In the genomic region with DNA sequence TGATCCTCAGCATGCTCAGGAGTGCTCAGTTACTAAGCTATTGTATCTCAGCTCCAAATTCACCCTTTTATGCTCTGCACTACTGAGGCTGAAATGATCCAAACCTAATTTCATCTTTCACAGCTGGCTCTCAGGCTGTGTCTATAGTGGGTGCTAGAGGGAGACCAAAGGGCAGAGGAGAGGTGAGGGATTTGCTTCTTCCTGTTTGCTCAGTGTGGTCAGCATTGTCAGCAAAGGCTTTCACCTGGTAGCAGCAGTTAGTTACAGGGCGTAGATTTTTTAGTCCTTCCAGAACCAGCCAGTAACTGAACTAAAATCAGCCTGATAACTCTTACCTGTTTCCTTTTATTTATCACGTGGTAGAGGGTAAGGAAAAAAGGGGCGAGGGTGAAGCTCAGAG, we compare ENCODE assay signal across 1 cellular context.
A peak's percentile ranks its signal among the peaks of the same experiment; 100 is the strongest.
TF ChIP-seq lines count a peak whose summit lies in the region.

No MANE protein-coding gene starts in this region.

TF ChIP-seq in HepG2, 621 proteins besides CTCF, POLR2A, EP300 and RAD21 (continues in another document):
- TF ChIP-seq BRCA1 (CRISPR knock-in tag; IDR thresholded peaks at IDR 0.05) (no peak), NFATC3 (CRISPR knock-in tag; IDR thresholded peaks at IDR 0.05) (no peak), SP1 (IDR thresholded peaks at IDR 0.05) (no peak), SP1 (CRISPR knock-in tag; IDR thresholded peaks at IDR 0.05) (no peak), ZSCAN20 (CRISPR knock-in tag; IDR thresholded peaks at IDR 0.05; ENCODE audit: borderline replicate concordance) (no peak), U2AF1 (optimal IDR thresholded peaks at IDR 0.05; ENCODE audit: low read depth, low read length) (no peak), ZNF891 (CRISPR knock-in tag; IDR thresholded peaks at IDR 0.05) (no peak), CBX5 (CRISPR knock-in tag; IDR thresholded peaks at IDR 0.05; ENCODE audit: borderline replicate concordance) (no peak), REPIN1 (CRISPR knock-in tag; IDR thresholded peaks at IDR 0.05; ENCODE audit: borderline replicate concordance, low read depth) (no peak), RFX5 (IDR thresholded peaks at IDR 0.05; ENCODE audit: low read depth, low read length) (no peak), HDAC1 (CRISPR knock-in tag; IDR thresholded peaks at IDR 0.05) (0 out of 2 replicates have a peak, but pooled peaks have one; percentile 27), ZFP82 (CRISPR knock-in tag; IDR thresholded peaks at IDR 0.05; ENCODE audit: borderline replicate concordance) (no peak), ZNF615 (CRISPR knock-in tag; IDR thresholded peaks at IDR 0.05; ENCODE audit: borderline replicate concordance) (no peak), TBX2 (CRISPR knock-in tag; IDR thresholded peaks at IDR 0.05; ENCODE audit: borderline replicate concordance) (peak; percentile 34; the same call in 1 of the 2 replicates), ZNF839 (CRISPR knock-in tag; IDR thresholded peaks at IDR 0.05; ENCODE audit: borderline replicate concordance) (no peak), GATAD2A (CRISPR knock-in tag; IDR thresholded peaks at IDR 0.05) (no peak), ZNF382 (CRISPR knock-in tag; IDR thresholded peaks at IDR 0.05; ENCODE audit: borderline replicate concordance) (no peak), ZNF335 (CRISPR knock-in tag; IDR thresholded peaks at IDR 0.05) (no peak), ZNF225 (CRISPR knock-in tag; IDR thresholded peaks at IDR 0.05) (no peak), GABPA (IDR thresholded peaks at IDR 0.05; ENCODE audit: low read depth, low read length) (no peak), GABPA (CRISPR knock-in tag; IDR thresholded peaks at IDR 0.05; ENCODE audit: low read depth) (peak; percentile 43), NFE2L2 (IDR thresholded peaks at IDR 0.05; ENCODE audit: low read length) (no peak), RXRB (CRISPR knock-in tag; IDR thresholded peaks at IDR 0.05; ENCODE audit: borderline replicate concordance) (no peak), ZNF274 (CRISPR knock-in tag; IDR thresholded peaks at IDR 0.05) (no peak), ZNF33A (CRISPR knock-in tag; IDR thresholded peaks at IDR 0.05; ENCODE audit: borderline replicate concordance) (no peak), ZNF260 (CRISPR knock-in tag; IDR thresholded peaks at IDR 0.05; ENCODE audit: borderline replicate concordance, low read depth) (no peak), PAX8 (CRISPR knock-in tag; IDR thresholded peaks at IDR 0.05; ENCODE audit: borderline replicate concordance) (no peak), SOX5 (CRISPR knock-in tag; IDR thresholded peaks at IDR 0.05; ENCODE audit: borderline replicate concordance) (0 out of 2 replicates have a peak, but pooled peaks have one; percentile 21), TBP (CRISPR knock-in tag; IDR thresholded peaks at IDR 0.05) (no peak), MZF1 (CRISPR knock-in tag; IDR thresholded peaks at IDR 0.05; ENCODE audit: borderline replicate concordance) (no peak), ZNF432 (CRISPR knock-in tag; IDR thresholded peaks at IDR 0.05; ENCODE audit: borderline replicate concordance) (no peak), IRF2 (CRISPR knock-in tag; IDR thresholded peaks at IDR 0.05) (no peak), ZNF780A (CRISPR knock-in tag; IDR thresholded peaks at IDR 0.05) (no peak), ZNF660 (CRISPR knock-in tag; IDR thresholded peaks at IDR 0.05; ENCODE audit: borderline replicate concordance, low read depth) (no peak), ZNF572 (CRISPR knock-in tag; IDR thresholded peaks at IDR 0.05) (no peak), CBX1 (IDR thresholded peaks at IDR 0.05; ENCODE audit: low read depth) (no peak), ZNF205 (CRISPR knock-in tag; IDR thresholded peaks at IDR 0.05) (no peak), NCOA1 (CRISPR knock-in tag; IDR thresholded peaks at IDR 0.05) (no peak), PTBP1 (IDR thresholded peaks at IDR 0.05; ENCODE audit: low read depth, low read length, poor library complexity, severe bottlenecking) (no peak), CREM (IDR thresholded peaks at IDR 0.05) (no peak), CREM (CRISPR knock-in tag; IDR thresholded peaks at IDR 0.05) (no peak), ZNF12 (CRISPR knock-in tag; IDR thresholded peaks at IDR 0.05) (no peak), SOX13 (IDR thresholded peaks at IDR 0.05) (no peak), SOX13 (CRISPR knock-in tag; conservative IDR thresholded peaks at IDR 0.05 in 1 of 2, IDR thresholded peaks at IDR 0.05 in 1 of 2) (peak in 1 of 2 experiments; percentile 17; a peak in 1 of 4 replicates), MTA3 (CRISPR knock-in tag; IDR thresholded peaks at IDR 0.05) (no peak), MED1 (CRISPR knock-in tag; IDR thresholded peaks at IDR 0.05) (peak; percentile 25; the same call in 1 of the 2 replicates), HNF4G (IDR thresholded peaks at IDR 0.05; ENCODE audit: borderline replicate concordance, low read depth, low read length) (peak; percentile 60; the same call in 1 of the 2 replicates), HNF4G (CRISPR knock-in tag; IDR thresholded peaks at IDR 0.05; ENCODE audit: borderline replicate concordance, low read depth) (no peak), ZNF737 (CRISPR knock-in tag; IDR thresholded peaks at IDR 0.05; ENCODE audit: borderline replicate concordance) (no peak), ZNF570 (CRISPR knock-in tag; IDR thresholded peaks at IDR 0.05; ENCODE audit: borderline replicate concordance) (no peak), ZFX (CRISPR knock-in tag; IDR thresholded peaks at IDR 0.05; ENCODE audit: low read depth) (no peak), ZNF101 (CRISPR knock-in tag; IDR thresholded peaks at IDR 0.05; ENCODE audit: borderline replicate concordance, low read depth) (no peak), ZNF251 (CRISPR knock-in tag; IDR thresholded peaks at IDR 0.05) (no peak), TGIF2 (CRISPR knock-in tag; IDR thresholded peaks at IDR 0.05) (no peak; the same call in 1 of the 2 replicates)
- TF ChIP-seq, protein P1, sequence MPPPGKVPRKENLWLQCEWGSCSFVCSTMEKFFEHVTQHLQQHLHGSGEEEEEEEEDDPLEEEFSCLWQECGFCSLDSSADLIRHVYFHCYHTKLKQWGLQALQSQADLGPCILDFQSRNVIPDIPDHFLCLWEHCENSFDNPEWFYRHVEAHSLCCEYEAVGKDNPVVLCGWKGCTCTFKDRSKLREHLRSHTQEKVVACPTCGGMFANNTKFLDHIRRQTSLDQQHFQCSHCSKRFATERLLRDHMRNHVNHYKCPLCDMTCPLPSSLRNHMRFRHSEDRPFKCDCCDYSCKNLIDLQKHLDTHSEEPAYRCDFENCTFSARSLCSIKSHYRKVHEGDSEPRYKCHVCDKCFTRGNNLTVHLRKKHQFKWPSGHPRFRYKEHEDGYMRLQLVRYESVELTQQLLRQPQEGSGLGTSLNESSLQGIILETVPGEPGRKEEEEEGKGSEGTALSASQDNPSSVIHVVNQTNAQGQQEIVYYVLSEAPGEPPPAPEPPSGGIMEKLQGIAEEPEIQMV (CRISPR knock-in tag; IDR thresholded peaks at IDR 0.05; ENCODE audit: low read depth): no peak
- TF ChIP-seq, protein P2, sequence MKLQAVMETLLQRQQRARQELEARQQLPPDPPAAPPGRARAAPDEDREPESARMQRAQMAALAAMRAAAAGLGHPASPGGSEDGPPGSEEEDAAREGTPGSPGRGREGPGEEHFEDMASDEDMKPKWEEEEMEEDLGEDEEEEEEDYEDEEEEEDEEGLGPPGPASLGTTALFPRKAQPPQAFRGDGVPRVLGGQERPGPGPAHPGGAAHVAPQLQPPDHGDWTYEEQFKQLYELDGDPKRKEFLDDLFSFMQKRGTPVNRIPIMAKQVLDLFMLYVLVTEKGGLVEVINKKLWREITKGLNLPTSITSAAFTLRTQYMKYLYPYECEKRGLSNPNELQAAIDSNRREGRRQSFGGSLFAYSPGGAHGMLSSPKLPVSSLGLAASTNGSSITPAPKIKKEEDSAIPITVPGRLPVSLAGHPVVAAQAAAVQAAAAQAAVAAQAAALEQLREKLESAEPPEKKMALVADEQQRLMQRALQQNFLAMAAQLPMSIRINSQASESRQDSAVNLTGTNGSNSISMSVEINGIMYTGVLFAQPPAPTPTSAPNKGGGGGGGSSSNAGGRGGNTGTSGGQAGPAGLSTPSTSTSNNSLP (IDR thresholded peaks at IDR 0.05; ENCODE audit: low read depth, low read length): no peak
- TF ChIP-seq, protein P3, sequence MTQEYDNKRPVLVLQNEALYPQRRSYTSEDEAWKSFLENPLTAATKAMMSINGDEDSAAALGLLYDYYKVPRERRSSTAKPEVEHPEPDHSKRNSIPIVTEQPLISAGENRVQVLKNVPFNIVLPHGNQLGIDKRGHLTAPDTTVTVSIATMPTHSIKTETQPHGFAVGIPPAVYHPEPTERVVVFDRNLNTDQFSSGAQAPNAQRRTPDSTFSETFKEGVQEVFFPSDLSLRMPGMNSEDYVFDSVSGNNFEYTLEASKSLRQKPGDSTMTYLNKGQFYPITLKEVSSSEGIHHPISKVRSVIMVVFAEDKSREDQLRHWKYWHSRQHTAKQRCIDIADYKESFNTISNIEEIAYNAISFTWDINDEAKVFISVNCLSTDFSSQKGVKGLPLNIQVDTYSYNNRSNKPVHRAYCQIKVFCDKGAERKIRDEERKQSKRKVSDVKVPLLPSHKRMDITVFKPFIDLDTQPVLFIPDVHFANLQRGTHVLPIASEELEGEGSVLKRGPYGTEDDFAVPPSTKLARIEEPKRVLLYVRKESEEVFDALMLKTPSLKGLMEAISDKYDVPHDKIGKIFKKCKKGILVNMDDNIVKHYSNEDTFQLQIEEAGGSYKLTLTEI (CRISPR knock-in tag; conservative IDR thresholded peaks at IDR 0.05): no peak
- TF ChIP-seq, protein P4, sequence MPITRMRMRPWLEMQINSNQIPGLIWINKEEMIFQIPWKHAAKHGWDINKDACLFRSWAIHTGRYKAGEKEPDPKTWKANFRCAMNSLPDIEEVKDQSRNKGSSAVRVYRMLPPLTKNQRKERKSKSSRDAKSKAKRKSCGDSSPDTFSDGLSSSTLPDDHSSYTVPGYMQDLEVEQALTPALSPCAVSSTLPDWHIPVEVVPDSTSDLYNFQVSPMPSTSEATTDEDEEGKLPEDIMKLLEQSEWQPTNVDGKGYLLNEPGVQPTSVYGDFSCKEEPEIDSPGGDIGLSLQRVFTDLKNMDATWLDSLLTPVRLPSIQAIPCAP (CRISPR knock-in tag; IDR thresholded peaks at IDR 0.05; ENCODE audit: low read depth): no peak
- TF ChIP-seq, protein P5, sequence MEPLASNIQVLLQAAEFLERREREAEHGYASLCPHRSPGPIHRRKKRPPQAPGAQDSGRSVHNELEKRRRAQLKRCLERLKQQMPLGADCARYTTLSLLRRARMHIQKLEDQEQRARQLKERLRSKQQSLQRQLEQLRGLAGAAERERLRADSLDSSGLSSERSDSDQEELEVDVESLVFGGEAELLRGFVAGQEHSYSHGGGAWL (CRISPR knock-in tag; IDR thresholded peaks at IDR 0.05): no peak
- TF ChIP-seq, protein P6, sequence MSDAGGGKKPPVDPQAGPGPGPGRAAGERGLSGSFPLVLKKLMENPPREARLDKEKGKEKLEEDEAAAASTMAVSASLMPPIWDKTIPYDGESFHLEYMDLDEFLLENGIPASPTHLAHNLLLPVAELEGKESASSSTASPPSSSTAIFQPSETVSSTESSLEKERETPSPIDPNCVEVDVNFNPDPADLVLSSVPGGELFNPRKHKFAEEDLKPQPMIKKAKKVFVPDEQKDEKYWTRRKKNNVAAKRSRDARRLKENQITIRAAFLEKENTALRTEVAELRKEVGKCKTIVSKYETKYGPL (CRISPR knock-in tag; IDR thresholded peaks at IDR 0.05): no peak
- TF ChIP-seq, protein P7, sequence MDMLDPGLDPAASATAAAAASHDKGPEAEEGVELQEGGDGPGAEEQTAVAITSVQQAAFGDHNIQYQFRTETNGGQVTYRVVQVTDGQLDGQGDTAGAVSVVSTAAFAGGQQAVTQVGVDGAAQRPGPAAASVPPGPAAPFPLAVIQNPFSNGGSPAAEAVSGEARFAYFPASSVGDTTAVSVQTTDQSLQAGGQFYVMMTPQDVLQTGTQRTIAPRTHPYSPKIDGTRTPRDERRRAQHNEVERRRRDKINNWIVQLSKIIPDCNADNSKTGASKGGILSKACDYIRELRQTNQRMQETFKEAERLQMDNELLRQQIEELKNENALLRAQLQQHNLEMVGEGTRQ (IDR thresholded peaks at IDR 0.05; ENCODE audit: low read depth, low read length): no peak
- TF ChIP-seq, protein P7 (CRISPR knock-in tag; IDR thresholded peaks at IDR 0.05; ENCODE audit: borderline replicate concordance): no peak
- TF ChIP-seq, protein P8, sequence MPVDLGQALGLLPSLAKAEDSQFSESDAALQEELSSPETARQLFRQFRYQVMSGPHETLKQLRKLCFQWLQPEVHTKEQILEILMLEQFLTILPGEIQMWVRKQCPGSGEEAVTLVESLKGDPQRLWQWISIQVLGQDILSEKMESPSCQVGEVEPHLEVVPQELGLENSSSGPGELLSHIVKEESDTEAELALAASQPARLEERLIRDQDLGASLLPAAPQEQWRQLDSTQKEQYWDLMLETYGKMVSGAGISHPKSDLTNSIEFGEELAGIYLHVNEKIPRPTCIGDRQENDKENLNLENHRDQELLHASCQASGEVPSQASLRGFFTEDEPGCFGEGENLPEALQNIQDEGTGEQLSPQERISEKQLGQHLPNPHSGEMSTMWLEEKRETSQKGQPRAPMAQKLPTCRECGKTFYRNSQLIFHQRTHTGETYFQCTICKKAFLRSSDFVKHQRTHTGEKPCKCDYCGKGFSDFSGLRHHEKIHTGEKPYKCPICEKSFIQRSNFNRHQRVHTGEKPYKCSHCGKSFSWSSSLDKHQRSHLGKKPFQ (CRISPR knock-in tag; IDR thresholded peaks at IDR 0.05; ENCODE audit: insufficient replicate concordance): no peak
- TF ChIP-seq, protein P9, sequence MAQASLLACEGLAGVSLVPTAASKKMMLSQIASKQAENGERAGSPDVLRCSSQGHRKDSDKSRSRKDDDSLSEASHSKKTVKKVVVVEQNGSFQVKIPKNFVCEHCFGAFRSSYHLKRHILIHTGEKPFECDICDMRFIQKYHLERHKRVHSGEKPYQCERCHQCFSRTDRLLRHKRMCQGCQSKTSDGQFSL (CRISPR knock-in tag; IDR thresholded peaks at IDR 0.05): no peak
- TF ChIP-seq, protein P10, sequence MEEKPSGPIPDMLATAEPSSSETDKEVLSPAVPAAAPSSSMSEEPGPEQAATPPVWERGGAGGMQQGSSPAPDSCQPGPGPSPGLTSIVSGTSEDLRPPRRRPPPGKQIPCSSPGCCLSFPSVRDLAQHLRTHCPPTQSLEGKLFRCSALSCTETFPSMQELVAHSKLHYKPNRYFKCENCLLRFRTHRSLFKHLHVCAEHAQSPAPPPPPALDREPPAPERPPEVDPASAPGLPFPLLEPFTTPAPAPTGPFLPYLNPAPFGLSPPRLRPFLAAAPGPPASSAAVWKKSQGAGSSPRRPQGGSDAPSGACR (CRISPR knock-in tag; IDR thresholded peaks at IDR 0.05): no peak
